ENCODE assay signal across 11 cellular contexts in genomic region chr1:181163662-181164061, GRCh38.
"Had no signal": no experiment of that assay in that cellular context is flagged by ENCODE, and none has a peak within 500 bp of the region (broad histone marks: within the 10 kb centered on the region; RNA-seq: fewer than 3 reads in every experiment).

No MANE protein-coding gene starts in this region.

- FAIRE-seq: H1, H54 had no signal

- H3K36me3 ChIP-seq: HAP-1 had no signal

- DNase-seq: GM23248, GOT3, H7, H9, HCEC 1CT, HFFc6 had no signal

- H2AFZ ChIP-seq: GM23248, GM23338 had no signal

- H3K9me3 ChIP-seq: HAP-1 had no signal

- ATAC-seq: GM23338, HCT116 had no signal

- H3K4me1 ChIP-seq: HAP-1 had no signal

- H3K27ac ChIP-seq: GM23248 had no signal

- H3K9ac ChIP-seq: GM23248 had no signal

- H3K4me2 ChIP-seq: GM23338 had no signal

- H3K4me3 ChIP-seq: GM23248, GM23338, HAP-1 had no signal
